24 cellular contexts compared by ENCODE assay signal in the genomic region with DNA sequence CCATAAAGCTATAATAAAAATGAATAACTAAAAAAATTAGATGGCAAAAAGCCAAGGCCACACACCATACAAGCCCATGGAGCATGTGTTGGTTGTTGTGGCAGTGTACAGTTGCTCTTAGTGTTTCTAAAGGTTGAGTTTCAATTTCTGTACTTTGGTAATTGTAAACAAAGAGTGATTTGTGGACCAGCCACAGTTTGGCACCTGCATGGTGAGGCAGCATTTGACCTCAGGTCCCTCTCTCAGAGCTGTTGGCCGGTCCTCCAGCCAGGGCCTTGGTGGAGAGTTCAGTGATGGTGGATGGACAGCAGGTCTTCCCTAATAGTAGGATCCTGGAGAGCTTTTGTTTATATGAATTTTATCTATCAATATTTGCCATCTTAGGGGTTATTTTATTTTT.
"Had no signal": no experiment of that assay in that cellular context is flagged by ENCODE, and none has a peak within 500 bp of the region (broad histone marks: within the 10 kb centered on the region; RNA-seq: fewer than 3 reads in every experiment).

No MANE protein-coding gene starts in this region.

- ATAC-seq: activated CD4-positive, CD25-positive, alpha-beta regulatory T cell treated with anti-CD3 and anti-CD28 coated beads, Interleukin-2, amount 50 U/mL, for 24 hours; activated naive CD4-positive, alpha-beta T cell treated with anti-CD3 and anti-CD28 coated beads, Interleukin-2, amount 50 U/mL, for 72 hours; left ventricle myocardium superior; SK-N-SH treated with all-trans-retinoic acid at 6 μM for 48 hours; T-helper 17 cell had no signal

- H3K9me3 ChIP-seq: adrenal gland, ovary, prostate gland, tibial nerve had no signal

- H3K4me3 Mint-ChIP-seq: activated CD4-positive, alpha-beta memory T cell treated with anti-CD3 and anti-CD28 coated beads, Interleukin-2, amount 10 ng/mL, durations not matched to agents 7 days and 5 days; activated CD4-positive, alpha-beta T cell treated with anti-CD3 and anti-CD28 coated beads, Interleukin-2, amount 10 ng/mL, durations not matched to agents 7 days and 5 days; mesothelial cell of epicardium; naive B cell; T-helper 17 cell had no signal

- H3K27ac ChIP-seq: adrenal gland, brain microvascular endothelial cell, coronary artery, dorsolateral prefrontal cortex, ovary, prostate gland, tibial nerve, WERI-Rb-1 had no signal

- H3K36me3 Mint-ChIP-seq: naive B cell had no signal

- H3K4me3 ChIP-seq: adrenal gland, coronary artery, dorsolateral prefrontal cortex, ovary, prostate gland, tibial nerve had no signal

- H3K36me3 ChIP-seq: ovary, prostate gland had no signal

- DNase-seq: activated CD4-positive, alpha-beta memory T cell treated with anti-CD3 and anti-CD28 coated beads, Interleukin-2, amount 10 ng/mL, durations not matched to agents 7 days and 5 days; activated CD4-positive, alpha-beta T cell treated with anti-CD3 and anti-CD28 coated beads, Interleukin-2, amount 10 ng/mL, durations not matched to agents 7 days and 5 days; activated naive CD4-positive, alpha-beta T cell; adrenal gland; brain microvascular endothelial cell; dorsolateral prefrontal cortex; effector memory CD4-positive, alpha-beta T cell; islet precursor cell; left ventricle myocardium superior; mammary epithelial cell; naive B cell; ovary; retina; stimulated activated naive CD4-positive, alpha-beta T cell treated with Interleukin-2 at 50 U/mL for 16 hours; T-helper 17 cell; T1000; WERI-Rb-1 had no signal

- H3K27me3 ChIP-seq: adrenal gland, brain microvascular endothelial cell, dorsolateral prefrontal cortex, ovary, tibial nerve had no signal

- H3K9me3 Mint-ChIP-seq: activated CD4-positive, alpha-beta memory T cell treated with anti-CD3 and anti-CD28 coated beads, Interleukin-2, amount 10 ng/mL, durations not matched to agents 7 days and 5 days; activated CD4-positive, alpha-beta T cell treated with anti-CD3 and anti-CD28 coated beads, Interleukin-2, amount 10 ng/mL, durations not matched to agents 7 days and 5 days; activated naive CD4-positive, alpha-beta T cell treated with anti-CD3 and anti-CD28 coated beads, Interleukin-2, amount 50 U/mL, for 72 hours; mesothelial cell of epicardium; naive B cell had no signal

- H3K27me3 Mint-ChIP-seq: activated CD4-positive, alpha-beta memory T cell treated with anti-CD3 and anti-CD28 coated beads, Interleukin-2, amount 10 ng/mL, durations not matched to agents 7 days and 5 days; activated CD4-positive, alpha-beta T cell treated with anti-CD3 and anti-CD28 coated beads, Interleukin-2, amount 10 ng/mL, durations not matched to agents 7 days and 5 days; naive B cell; T-helper 17 cell had no signal

- H3K27ac Mint-ChIP-seq: activated CD4-positive, alpha-beta memory T cell treated with anti-CD3 and anti-CD28 coated beads, Interleukin-2, amount 10 ng/mL, durations not matched to agents 7 days and 5 days; activated CD4-positive, alpha-beta T cell treated with anti-CD3 and anti-CD28 coated beads, Interleukin-2, amount 10 ng/mL, durations not matched to agents 7 days and 5 days; activated naive CD4-positive, alpha-beta T cell treated with anti-CD3 and anti-CD28 coated beads, Interleukin-2, amount 50 U/mL, for 72 hours; mesothelial cell of epicardium; T-helper 17 cell had no signal
